In the genomic region with DNA sequence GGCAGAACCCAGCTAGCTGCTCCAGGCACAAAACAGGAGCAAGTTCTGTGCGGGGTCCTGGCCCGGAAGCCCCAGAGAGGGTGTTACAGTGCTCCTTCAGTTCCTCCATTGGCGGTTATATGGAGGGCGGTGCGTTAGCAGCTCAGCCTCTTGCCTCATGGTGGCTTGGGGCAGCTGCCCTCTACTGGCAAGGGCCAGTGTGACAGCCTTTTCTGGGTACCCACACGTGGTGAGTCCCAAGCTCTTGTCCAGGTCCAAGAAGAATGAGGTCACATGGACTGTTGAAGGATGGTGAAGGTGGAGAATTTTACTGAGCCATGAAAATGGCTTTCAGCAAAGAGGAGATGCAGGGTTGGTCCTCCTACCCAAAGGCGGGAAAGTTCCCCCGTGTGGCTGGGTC, we compare ENCODE assay signal across 9 cellular contexts.
A peak's percentile ranks its signal among the peaks of the same experiment; 100 is the strongest.
DNase-seq lines count a peak whose midpoint lies in the region; ATAC-seq, FAIRE-seq and TF ChIP-seq lines count a peak whose summit lies in the region.
"Had no signal": no experiment of that assay in that cellular context is flagged by ENCODE, and none has a peak within 500 bp of the region (broad histone marks: within the 10 kb centered on the region; RNA-seq: fewer than 3 reads in every experiment).

No MANE protein-coding gene starts in this region.

- peak overlapping the region in 1 of 2 donors; percentile 92 for H3K4me3 Mint-ChIP-seq in CD14-positive monocyte
- no peak overlapping the region for H3K4me3 Mint-ChIP-seq in activated T-helper 2 cell treated with anti-CD3 and anti-CD28 coated beads, Interferon-gamma antibody, Interleukin-2, Interleukin-4, amounts not matched to agents 10 μg/mL and 5 μg/mL and 100 μg/mL, durations not matched to agents 14 hours and 24 hours and 36 hours (ENCODE audit: low read depth)
- no peak overlapping the region for H3K4me3 Mint-ChIP-seq in memory B cell

- peaks cover 6 to 18% (median 10%) of the 10 kb centered on the region in 7 donors for H3K9me3 Mint-ChIP-seq in CD14-positive monocyte
- peaks cover 5% of the 10 kb centered on the region for H3K9me3 Mint-ChIP-seq in activated T-helper 2 cell treated with anti-CD3 and anti-CD28 coated beads, Interferon-gamma antibody, Interleukin-2, Interleukin-4, amounts not matched to agents 10 μg/mL and 5 μg/mL and 100 μg/mL, durations not matched to agents 14 hours and 24 hours and 36 hours
- peaks cover 4% of the 10 kb centered on the region for H3K9me3 Mint-ChIP-seq in memory B cell

- peaks cover 42 to 55% (median 50%) of the 10 kb centered on the region in 3 donors for H3K27me3 Mint-ChIP-seq in CD14-positive monocyte (ENCODE audit: low read depth in 3 of 3)
- H3K27me3 Mint-ChIP-seq in activated T-helper 2 cell treated with anti-CD3 and anti-CD28 coated beads, Interferon-gamma antibody, Interleukin-2, Interleukin-4, amounts not matched to agents 10 μg/mL and 5 μg/mL and 100 μg/mL, durations not matched to agents 14 hours and 24 hours and 36 hours (ENCODE audit: low read depth), result peaks cover 39% of the 10 kb centered on the region
- H3K27me3 Mint-ChIP-seq in memory B cell, result peaks cover 14% of the 10 kb centered on the region

- CTCF ChIA-PET in GM10248 (lab: Yijun Ruan, JAX), result interaction anchor here (0.9 to 3.5 kb wide), 7 partner anchors 8 to 474 kb away, joined by 3 to 23 read pairs (median 6); no protein-coding TSS in a partner anchor

- H3K27ac ChIP-seq in substantia nigra (ENCODE audit: low read depth, low read length, poor library complexity, severe bottlenecking), result no peak overlapping the region

- intact Hi-C loops in CD14-positive monocyte (cut with micrococcal nuclease), result no loop called here
- intact Hi-C loops in activated T-helper 2 cell treated with anti-CD3 and anti-CD28 coated beads, Interferon-gamma antibody, Interleukin-2, Interleukin-4, amounts not matched to agents 10 μg/mL and 5 μg/mL and 100 μg/mL, durations not matched to agents 14 hours and 24 hours and 36 hours (cut with micrococcal nuclease), result loop anchor here (5.0 to 10.0 kb wide), 2 partner anchors 102 to 510 kb away; a partner anchor contains a TSS

- peaks cover 18% of the 10 kb centered on the region for H3K27me3 ChIP-seq in H7 (ENCODE audit: control insufficient read depth, insufficient read depth, low read length)

- H3K36me3 ChIP-seq in H7 (replicated peaks; ENCODE audit: control insufficient read depth, insufficient read depth, low read length), result no peaks in the 10 kb centered on the region

- POLR2A ChIA-PET in GM10248 (lab: Yijun Ruan, JAX), result no interaction called here

- ATAC-seq in memory B cell (ENCODE audit: low read depth), result no peak

- H3K4me3 ChIP-seq in H7 (ENCODE audit: insufficient read depth, low read depth, low read length), result no peak overlapping the region

- no peak for FAIRE-seq in D721Med (lab: Jason Lieb, UNC)

- H3K27ac Mint-ChIP-seq in CD14-positive monocyte (peak overlapping the region in 1 of 7 donors; percentile 9), memory B cell (peak overlapping the region; percentile 45)
- no peak overlapping the region for H3K27ac Mint-ChIP-seq in activated T-helper 2 cell treated with anti-CD3 and anti-CD28 coated beads, Interferon-gamma antibody, Interleukin-2, Interleukin-4, amounts not matched to agents 10 μg/mL and 5 μg/mL and 100 μg/mL, durations not matched to agents 14 hours and 24 hours and 36 hours

- H3K4me1 Mint-ChIP-seq in CD14-positive monocyte (peaks cover 14% of the 10 kb centered on the region), memory B cell (peaks cover 3% of the 10 kb centered on the region)
- peaks cover 4% of the 10 kb centered on the region for H3K4me1 Mint-ChIP-seq in activated T-helper 2 cell treated with anti-CD3 and anti-CD28 coated beads, Interferon-gamma antibody, Interleukin-2, Interleukin-4, amounts not matched to agents 10 μg/mL and 5 μg/mL and 100 μg/mL, durations not matched to agents 14 hours and 24 hours and 36 hours (ENCODE audit: low read depth)

- TF ChIP-seq CTCF in CD14-positive monocyte (IDR thresholded peaks at IDR 0.05), result peak; percentile 25
- no peak for TF ChIP-seq CTCF in GM10248 (IDR thresholded peaks at IDR 0.05; ENCODE audit: control extremely low read depth, extremely low read depth, low read depth, missing control alignments)
- TF ChIP-seq CTCF in D721Med (IDR thresholded peaks at IDR 0.05; ENCODE audit: insufficient read depth, missing control alignments), result no peak

- DNase-seq in CD14-positive monocyte (ENCODE audit: low spot score) (no peak), H7 (peak; percentile 71), memory B cell (ENCODE audit: low spot score in 2 of 2) (no peak), AG08396 (ENCODE audit: low spot score) (no peak), substantia nigra (lab: John Stamatoyannopoulos, UW) (no peak), GM10248 (ENCODE audit: extremely low spot score) (no peak), D721Med (ENCODE audit: insufficient read length, low spot score) (no peak)
- DNase-seq in activated T-helper 2 cell treated with anti-CD3 and anti-CD28 coated beads, Interferon-gamma antibody, Interleukin-2, Interleukin-4, amounts not matched to agents 10 μg/mL and 5 μg/mL and 100 μg/mL, durations not matched to agents 14 hours and 24 hours and 36 hours (ENCODE audit: low spot score), result peak; percentile 13
- DNase-seq: NCI-H2029 treated with DMSO at 0.1 percent for 48 hours had no signal

- peaks cover 0 to 3% of the 10 kb centered on the region in 2 donors for H3K36me3 Mint-ChIP-seq in CD14-positive monocyte
- no peaks in the 10 kb centered on the region for H3K36me3 Mint-ChIP-seq in activated T-helper 2 cell treated with anti-CD3 and anti-CD28 coated beads, Interferon-gamma antibody, Interleukin-2, Interleukin-4, amounts not matched to agents 10 μg/mL and 5 μg/mL and 100 μg/mL, durations not matched to agents 14 hours and 24 hours and 36 hours (ENCODE audit: low read depth)
- H3K36me3 Mint-ChIP-seq in memory B cell, result no peaks in the 10 kb centered on the region

Comparison
In these comparisons a context has a peak if more than half of its experiments do, and no peak if none do; other contexts are left out.
1. DNase-seq: peak in H7 (single experiment) and activated T-helper 2 cell treated with anti-CD3 and anti-CD28 coated beads, Interferon-gamma antibody, Interleukin-2, Interleukin-4, amounts not matched to agents 10 μg/mL and 5 μg/mL and 100 μg/mL, durations not matched to agents 14 hours and 24 hours and 36 hours (single experiment); none in CD14-positive monocyte (single experiment), memory B cell (0 of 2), AG08396 (single experiment), substantia nigra (0 of 49), GM10248 (single experiment) and D721Med (single experiment).